13 cellular contexts compared by ENCODE assay signal in genomic region chr1:202133016-202133415, GRCh38. TPM values are rescaled to one million over a fixed set of nuclear protein-coding genes. Genes with fewer than 3 reads are reported as not detected.
DNase-seq lines count a peak whose midpoint lies in the region; ATAC-seq and TF ChIP-seq lines count a peak whose summit lies in the region.
"Had no signal": no experiment of that assay in that cellular context is flagged by ENCODE, and none has a peak within 500 bp of the region (broad histone marks: within the 10 kb centered on the region; RNA-seq: fewer than 3 reads in every experiment).

No MANE protein-coding gene starts in this region.

- no peak overlapping the region for H3K4me3 ChIP-seq in parathyroid adenoma (ENCODE audit: low read depth, low read length)
- H3K4me3 ChIP-seq in vagina, result peak overlapping the region; percentile 9 to 28

- H3K79me2 ChIP-seq in parathyroid adenoma, result no peaks in the 10 kb centered on the region

- no peak overlapping the region for H2AFZ ChIP-seq in parathyroid adenoma

- intact Hi-C loops in Right ventricle myocardium superior (cut with DNase I) (no loop called here), vagina (cut with DNase I) (loop anchor here (5.0 kb wide), 1 partner anchor 121 kb away; the partner anchor contains the start of gene ELF3)

- no peak for TF ChIP-seq POLR2A in vagina (IDR thresholded peaks at IDR 0.05)

- DNase-seq in SIG-M5 treated with dmso at 0.1 percent for 504 hours (lab: John Stamatoyannopoulos, UW; ENCODE audit: unreplicated experiment) (peak; percentile 27), SIG-M5 (lab: John Stamatoyannopoulos, UW) (no peak), Right ventricle myocardium superior (peak; percentile 59), vagina (ENCODE audit: extremely low spot score in 2 of 2) (no peak), RPMI8226 (no peak)
- no peak for DNase-seq in activated naive CD4-positive, alpha-beta T cell (lab: John Stamatoyannopoulos, UW)
- DNase-seq: activated CD4-positive, alpha-beta memory T cell treated with anti-CD3 and anti-CD28 coated beads, Interleukin-2, amount 10 ng/mL, durations not matched to agents 7 days and 5 days; amniotic stem cell; naive thymus-derived CD4-positive, alpha-beta T cell; NCI-H446 treated with DMSO at 0.1 percent for 48 hours had no signal

- H3K27me3 ChIP-seq in parathyroid adenoma (ENCODE audit: control insufficient read depth, insufficient read depth, low read length) (no peaks in the 10 kb centered on the region), vagina (no peaks in the 10 kb centered on the region)

- H3K9ac ChIP-seq in parathyroid adenoma, result no peak overlapping the region
- H3K9ac ChIP-seq: KMS-11 had no signal

- no peaks in the 10 kb centered on the region for H3K9me3 ChIP-seq in parathyroid adenoma (ENCODE audit: control insufficient read depth, low read length)
- no peaks in the 10 kb centered on the region for H3K9me3 ChIP-seq in vagina

- H3K27ac ChIP-seq in parathyroid adenoma (peak overlapping the region; percentile 77), vagina (peak overlapping the region; percentile 93)
- H3K27ac ChIP-seq: KMS-11 had no signal

- no peak overlapping the region for H3K4me2 ChIP-seq in parathyroid adenoma (ENCODE audit: low read length)
- H3K4me2 ChIP-seq: KMS-11 had no signal

- no peak for TF ChIP-seq CTCF in parathyroid adenoma (IDR thresholded peaks at IDR 0.05)
- no peak for TF ChIP-seq CTCF in vagina (IDR thresholded peaks at IDR 0.05)

- H3K36me3 ChIP-seq in parathyroid adenoma (ENCODE audit: control insufficient read depth, insufficient read depth, low read length) (no peaks in the 10 kb centered on the region), vagina (peaks cover 0 to 44% of the 10 kb centered on the region in 2 donors)

- H3K4me1 ChIP-seq in parathyroid adenoma, result peaks cover 9% of the 10 kb centered on the region
- peaks cover 78% of the 10 kb centered on the region for H3K4me1 ChIP-seq in vagina

- ATAC-seq in Right ventricle myocardium superior (ENCODE audit: poor library complexity) (peak; percentile 19), HG03521 (IDR thresholded peaks at IDR 0.05; ENCODE audit: unreplicated experiment) (no peak)
- ATAC-seq: naive thymus-derived CD4-positive, alpha-beta T cell had no signal

RNA-seq across cellular contexts. Expression of gene GPR37L1, which starts 10.3 kb away (rescaled TPM):
- total RNA-seq in Right ventricle myocardium superior (0.05 TPM), vagina (0.25 TPM)
- total RNA-seq: activated CD4-positive, alpha-beta memory T cell treated with anti-CD3 and anti-CD28 coated beads, Interleukin-2, amount 10 ng/mL, durations not matched to agents 7 days and 5 days; naive thymus-derived CD4-positive, alpha-beta T cell had no signal

RNA-seq across cellular contexts. Expression of gene ARL8A, which starts 11.5 kb away (rescaled TPM):
- total RNA-seq in Right ventricle myocardium superior (69.5 TPM), vagina (25.5 TPM)

RNA-seq across cellular contexts. Expression of gene PTPN7, which starts 27.4 kb away (rescaled TPM):
- total RNA-seq in Right ventricle myocardium superior (0.27 TPM), vagina (7.9 TPM)

Comparison
In these comparisons a context has a peak if more than half of its experiments do, and no peak if none do; other contexts are left out.
1. DNase-seq: peak in SIG-M5 treated with dmso at 0.1 percent for 504 hours (single experiment) and Right ventricle myocardium superior (single experiment); none in SIG-M5 (single experiment), vagina (0 of 2), activated naive CD4-positive, alpha-beta T cell (0 of 4) and RPMI8226 (single experiment).